Comparison of ENCODE assay signal across 19 cellular contexts in genomic region chr11:133669371-133670046, GRCh38.
"Had no signal": no experiment of that assay in that cellular context is flagged by ENCODE, and none has a peak within 500 bp of the region (broad histone marks: within the 10 kb centered on the region; RNA-seq: fewer than 3 reads in every experiment).

No MANE protein-coding gene starts in this region.

- H3K4me3 Mint-ChIP-seq: activated CD8-positive, alpha-beta memory T cell treated with anti-CD3 and anti-CD28 coated beads, Interleukin-2, amount 10 ng/mL, durations not matched to agents 7 days and 5 days; activated naive CD4-positive, alpha-beta T cell treated with anti-CD3 and anti-CD28 coated beads, Interleukin-2, amount 10 ng/mL, durations not matched to agents 7 days and 5 days; memory B cell; natural killer cell treated with Interleukin-12 subunit alpha and Interleukin-12 subunit beta and Interleukin-15 and Interleukin-18, amount 100 ng/mL, for 72 hours had no signal

- H3K4me1 Mint-ChIP-seq: activated naive CD4-positive, alpha-beta T cell treated with anti-CD3 and anti-CD28 coated beads, Interleukin-2, amount 10 ng/mL, durations not matched to agents 7 days and 5 days; memory B cell had no signal

- ATAC-seq: activated CD4-positive, CD25-positive, alpha-beta regulatory T cell treated with anti-CD3 and anti-CD28 coated beads, Interleukin-2, amount 50 U/mL, for 24 hours; activated CD8-positive, alpha-beta memory T cell treated with anti-CD3 and anti-CD28 coated beads, Interleukin-2, amount 10 ng/mL, durations not matched to agents 7 days and 5 days; esophagus mucosa; left ventricle myocardium superior; natural killer cell treated with Interleukin-12 subunit alpha and Interleukin-12 subunit beta and Interleukin-15 and Interleukin-18, amount 100 ng/mL, for 72 hours had no signal

- H3K9me3 Mint-ChIP-seq: activated naive CD4-positive, alpha-beta T cell treated with anti-CD3 and anti-CD28 coated beads, Interleukin-2, amount 10 ng/mL, durations not matched to agents 7 days and 5 days; memory B cell; natural killer cell treated with Interleukin-12 subunit alpha and Interleukin-12 subunit beta and Interleukin-15 and Interleukin-18, amount 100 ng/mL, for 72 hours had no signal

- H3K36me3 ChIP-seq: right atrium auricular region, tibial artery, vagina had no signal

- DNase-seq: activated CD4-positive, alpha-beta T cell treated with anti-CD3 and anti-CD28 coated beads, Interleukin-2, amount 50 U/mL, for 1 hour; activated CD8-positive, alpha-beta memory T cell treated with anti-CD3 and anti-CD28 coated beads, Interleukin-2, amount 10 ng/mL, durations not matched to agents 7 days and 5 days; activated naive CD4-positive, alpha-beta T cell treated with anti-CD3 and anti-CD28 coated beads, Interleukin-2, amount 10 ng/mL, durations not matched to agents 7 days and 5 days; activated T-cell treated with anti-CD3 and anti-CD28 coated beads, Interleukin-2, amount 50 U/mL, for 1 hour; hypothalamus; kidney glomerular epithelial cell; left ventricle myocardium superior; nucleus accumbens; stimulated activated CD4-positive, alpha-beta T cell treated with anti-CD3 and anti-CD28 coated beads, Interleukin-15, amount 100 ng/mL, for 24 hours; stimulated activated CD4-positive, alpha-beta T cell treated with anti-CD3 and anti-CD28 coated beads, Interleukin-4, amount 100 ng/mL, for 24 hours; stimulated activated naive CD4-positive, alpha-beta T cell; tibial artery had no signal

- H3K4me3 ChIP-seq: right atrium auricular region, tibial artery, vagina had no signal

- H3K27me3 ChIP-seq: right atrium auricular region, tibial artery, vagina had no signal

- H3K27ac ChIP-seq: right atrium auricular region, tibial artery, vagina had no signal

- H3K36me3 Mint-ChIP-seq: activated CD8-positive, alpha-beta memory T cell treated with anti-CD3 and anti-CD28 coated beads, Interleukin-2, amount 10 ng/mL, durations not matched to agents 7 days and 5 days; activated naive CD4-positive, alpha-beta T cell treated with anti-CD3 and anti-CD28 coated beads, Interleukin-2, amount 10 ng/mL, durations not matched to agents 7 days and 5 days; memory B cell; natural killer cell treated with Interleukin-12 subunit alpha and Interleukin-12 subunit beta and Interleukin-15 and Interleukin-18, amount 100 ng/mL, for 72 hours had no signal

- H3K27me3 Mint-ChIP-seq: activated CD8-positive, alpha-beta memory T cell treated with anti-CD3 and anti-CD28 coated beads, Interleukin-2, amount 10 ng/mL, durations not matched to agents 7 days and 5 days; activated naive CD4-positive, alpha-beta T cell treated with anti-CD3 and anti-CD28 coated beads, Interleukin-2, amount 10 ng/mL, durations not matched to agents 7 days and 5 days; memory B cell; natural killer cell treated with Interleukin-12 subunit alpha and Interleukin-12 subunit beta and Interleukin-15 and Interleukin-18, amount 100 ng/mL, for 72 hours had no signal

- H3K9me3 ChIP-seq: right atrium auricular region, tibial artery, vagina had no signal

- H3K27ac Mint-ChIP-seq: activated CD8-positive, alpha-beta memory T cell treated with anti-CD3 and anti-CD28 coated beads, Interleukin-2, amount 10 ng/mL, durations not matched to agents 7 days and 5 days; activated naive CD4-positive, alpha-beta T cell treated with anti-CD3 and anti-CD28 coated beads, Interleukin-2, amount 10 ng/mL, durations not matched to agents 7 days and 5 days; memory B cell; natural killer cell treated with Interleukin-12 subunit alpha and Interleukin-12 subunit beta and Interleukin-15 and Interleukin-18, amount 100 ng/mL, for 72 hours; progenitor cell of endocrine pancreas had no signal

- H3K4me1 ChIP-seq: right atrium auricular region, tibial artery, vagina had no signal
